8 cellular contexts compared by ENCODE assay signal in genomic region chr3:47370887-47371697, GRCh38. TPM values are rescaled to one million over a fixed set of nuclear protein-coding genes. Genes with fewer than 3 reads are reported as not detected.
A peak's percentile ranks its signal among the peaks of the same experiment; 100 is the strongest.
DNase-seq lines count a peak whose midpoint lies in the region; ATAC-seq and TF ChIP-seq lines count a peak whose summit lies in the region.

No MANE protein-coding gene starts in this region.

- no peaks in the 10 kb centered on the region for H3K36me3 ChIP-seq in WERI-Rb-1

- no peaks in the 10 kb centered on the region for H3K27me3 ChIP-seq in WERI-Rb-1 (ENCODE audit: insufficient read depth, low read depth, severe bottlenecking)

- H3K4me3 ChIP-seq in WERI-Rb-1 (ENCODE audit: low read depth, low read length) = no peak overlapping the region

- no peak overlapping the region for H3K27ac ChIP-seq in WERI-Rb-1

- peak; percentile 54 for TF ChIP-seq CTCF in WERI-Rb-1 (IDR thresholded peaks at IDR 0.05; ENCODE audit: low read depth, low read length)

- no peaks in the 10 kb centered on the region for H3K9me3 ChIP-seq in WERI-Rb-1 (ENCODE audit: severe bottlenecking)

- peak; percentile 11 for DNase-seq in NCI-H2227 (lab: John Stamatoyannopoulos, UW; ENCODE audit: unreplicated experiment)
- no peak for DNase-seq in NCI-H2227 treated with DMSO at 0.1 percent for 48 hours (lab: John Stamatoyannopoulos, UW)
- DNase-seq in WERI-Rb-1 = peak; percentile 35
- peak; percentile 46 to 49 for DNase-seq in stimulated activated CD4-positive, alpha-beta T cell treated with anti-CD3 and anti-CD28 coated beads, Interleukin-2, amount 100 ng/mL, for 24 hours

- ATAC-seq in esophagus mucosa (peak; percentile 27), GM18870 (IDR thresholded peaks at IDR 0.05; ENCODE audit: unreplicated experiment) (no peak), HG02870 (IDR thresholded peaks at IDR 0.05; ENCODE audit: unreplicated experiment) (no peak), HG02852 (IDR thresholded peaks at IDR 0.05; ENCODE audit: unreplicated experiment) (no peak)

RNA-seq across cellular contexts. Expression of gene PTPN23, which starts 9.7 kb away (rescaled TPM):
- 26.1 TPM for total RNA-seq in esophagus mucosa
